In genomic region chr4:144674711-144675110, GRCh38 we compare ENCODE assay signal across 19 cellular contexts. TPM values are rescaled to one million over a fixed set of nuclear protein-coding genes. Genes with fewer than 3 reads are reported as not detected.
DNase-seq lines count a peak whose midpoint lies in the region; TF ChIP-seq lines count a peak whose summit lies in the region.
"Had no signal": no experiment of that assay in that cellular context is flagged by ENCODE, and none has a peak within 500 bp of the region (broad histone marks: within the 10 kb centered on the region; RNA-seq: fewer than 3 reads in every experiment).

No MANE protein-coding gene starts in this region.

- no CpG with 5 or more reads among the region's 1 CpG for WGBS in H9 (ENCODE audit: extremely low coverage, insufficient read length, low lambda C conversion rate)
- 74% methylated on average over 1 of the region's 1 CpG; no CpG with 5 or more reads in 1 of the 2 experiments for WGBS in endodermal cell (ENCODE audit: insufficient coverage in 1 of 2, insufficient read length in 1 of 2), 2 experiments

- H3K56ac ChIP-seq in H9 (ENCODE audit: insufficient read length, low read depth, low read length), result no peak overlapping the region

- no peak overlapping the region for H3K4ac ChIP-seq in H9 (ENCODE audit: low read depth, low read length)

- DNase-seq in H9, result no peak
- DNase-seq in endodermal cell, result no peak
- DNase-seq in iPS-NIHi11 (ENCODE audit: low spot score), result peak; percentile 18
- peak; percentile 36 for DNase-seq in renal cortical epithelial cell (ENCODE audit: low read depth)
- no peak for DNase-seq in DMS79 (lab: John Stamatoyannopoulos, UW)
- no peak for DNase-seq in NCI-H1092 (lab: John Stamatoyannopoulos, UW)
- no peak for DNase-seq in middle frontal gyrus (ENCODE audit: extremely low spot score, low spot score)
- DNase-seq in pons (ENCODE audit: low spot score), result no peak
- DNase-seq: ACHN; BE2C; C1 segment of cervical spinal cord; CD4-positive, CD25-positive, alpha-beta regulatory T cell; CD8-positive, alpha-beta memory T cell; COR-L47; DMS 273 treated with DMSO at 0.1 percent for 48 hours; DMS53; GDM1; IMR-90 had no signal

- H2BK5ac ChIP-seq in H9 (ENCODE audit: insufficient read length, low read length), result no peak overlapping the region

- no peak overlapping the region for H3K4me3 ChIP-seq in endodermal cell (ENCODE audit: low read length)
- H3K4me3 ChIP-seq: K562 had no signal

- no peak overlapping the region for H3K23ac ChIP-seq in H9 (ENCODE audit: insufficient read length, low read depth, low read length)

- no peak overlapping the region for H3K18ac ChIP-seq in H9 (ENCODE audit: insufficient read length, low read depth, low read length)

- no peak overlapping the region for H4K91ac ChIP-seq in H9 (ENCODE audit: insufficient read length, low read depth, low read length)

- H3K27me3 ChIP-seq in H9 (ENCODE audit: insufficient read depth, low read length) (no peaks in the 10 kb centered on the region), endodermal cell (ENCODE audit: control insufficient read depth, insufficient read depth, low read length, poor library complexity, severe bottlenecking) (no peaks in the 10 kb centered on the region)
- H3K27me3 ChIP-seq: BE2C had no signal

- no peaks in the 10 kb centered on the region for H3K79me1 ChIP-seq in H9 (ENCODE audit: insufficient read depth, low read depth, low read length, poor library complexity, severe bottlenecking)

- H3K4me3 Mint-ChIP-seq in H9, result no peak overlapping the region
- no peak overlapping the region for H3K4me3 Mint-ChIP-seq in endodermal cell
- H3K4me3 Mint-ChIP-seq: CD4-positive, CD25-positive, alpha-beta regulatory T cell; CD8-positive, alpha-beta memory T cell had no signal

- peaks cover 5 to 6% of the 10 kb centered on the region in 2 experiments; a peak in 3 of 4 replicates for H3K4me1 Mint-ChIP-seq in H9
- no peaks in the 10 kb centered on the region for H3K4me1 Mint-ChIP-seq in endodermal cell
- H3K4me1 Mint-ChIP-seq: CD4-positive, CD25-positive, alpha-beta regulatory T cell; CD8-positive, alpha-beta memory T cell had no signal

- H2AFZ ChIP-seq in H9 (ENCODE audit: low read length), result no peak overlapping the region

- H3K9me3 Mint-ChIP-seq in H9 (no peaks in the 10 kb centered on the region), endodermal cell (peaks cover 1% of the 10 kb centered on the region)

- no peak overlapping the region for H3K27ac ChIP-seq in H9 (ENCODE audit: insufficient read length, low read depth, low read length)
- H3K27ac ChIP-seq in endodermal cell (ENCODE audit: low read depth, low read length), result no peak overlapping the region

- H2BK20ac ChIP-seq in H9 (ENCODE audit: low read depth, low read length, poor library complexity, severe bottlenecking), result no peak overlapping the region

- H3K9ac ChIP-seq in H9 (ENCODE audit: extremely low read depth, insufficient read length, low read length) (no peak overlapping the region), endodermal cell (ENCODE audit: extremely low read depth, low read length, poor library complexity, severe bottlenecking) (no peak overlapping the region)

- no peak overlapping the region for H2BK15ac ChIP-seq in H9 (ENCODE audit: low read depth, low read length)

- H3K79me2 ChIP-seq in H9 (ENCODE audit: insufficient read depth, low read length), result no peaks in the 10 kb centered on the region

- no peak overlapping the region for H3K14ac ChIP-seq in H9 (ENCODE audit: insufficient read depth, low read length)

- H3T11ph ChIP-seq in H9 (ENCODE audit: low read length), result no peak overlapping the region

- H3K27me3 Mint-ChIP-seq in H9 (ENCODE audit: low read depth) (no peaks in the 10 kb centered on the region), endodermal cell (ENCODE audit: insufficient read depth) (peaks cover 1% of the 10 kb centered on the region)
- H3K27me3 Mint-ChIP-seq: CD4-positive, CD25-positive, alpha-beta regulatory T cell; CD8-positive, alpha-beta memory T cell had no signal

- H3K36me3 Mint-ChIP-seq in H9 (ENCODE audit: insufficient read depth in 1 of 3, low read depth in 3 of 3), result no peaks in the 10 kb centered on the region
- no peaks in the 10 kb centered on the region for H3K36me3 Mint-ChIP-seq in endodermal cell (ENCODE audit: low read depth)
- H3K36me3 Mint-ChIP-seq: CD4-positive, CD25-positive, alpha-beta regulatory T cell; CD8-positive, alpha-beta memory T cell had no signal

- no peaks in the 10 kb centered on the region for H3K9me3 ChIP-seq in H9 (ENCODE audit: control insufficient read depth, low read depth, low read length)
- no peaks in the 10 kb centered on the region for H3K9me3 ChIP-seq in endodermal cell (ENCODE audit: control insufficient read depth, low read length)
- H3K9me3 ChIP-seq: BE2C had no signal

- no peak overlapping the region for H4K5ac ChIP-seq in H9 (ENCODE audit: insufficient read length, low read depth, low read length)

- no peaks in the 10 kb centered on the region for H3K23me2 ChIP-seq in H9 (ENCODE audit: insufficient read length, low read depth, low read length, poor library complexity, severe bottlenecking)

- H3K4me1 ChIP-seq in H9 (ENCODE audit: insufficient read depth, low read length), result no peaks in the 10 kb centered on the region
- no peaks in the 10 kb centered on the region for H3K4me1 ChIP-seq in endodermal cell (ENCODE audit: control insufficient read depth, insufficient read depth, low read length)
- H3K4me1 ChIP-seq: BE2C had no signal

- TF ChIP-seq CTCF in H9 (conservative IDR thresholded peaks at IDR 0.05), result peak; percentile 28; the same call in 2 of the 3 replicates
- TF ChIP-seq CTCF in endodermal cell (conservative IDR thresholded peaks at IDR 0.05), result peak; percentile 44

- H3K27ac Mint-ChIP-seq in H9 (no peak overlapping the region), endodermal cell (no peak overlapping the region)
- H3K27ac Mint-ChIP-seq: CD4-positive, CD25-positive, alpha-beta regulatory T cell; CD8-positive, alpha-beta memory T cell had no signal

- no peak overlapping the region for H4K8ac ChIP-seq in H9 (replicated peaks; ENCODE audit: insufficient read length, low read depth, low read length)

- no peak overlapping the region for H2BK120ac ChIP-seq in H9 (ENCODE audit: low read depth, low read length, poor library complexity, severe bottlenecking)

- no peak overlapping the region for H2BK12ac ChIP-seq in H9 (ENCODE audit: insufficient read length, low read depth, low read length)

- no peaks in the 10 kb centered on the region for H4K20me1 ChIP-seq in H9 (ENCODE audit: control insufficient read depth, insufficient read depth, insufficient read length)

- no peak overlapping the region for H3K4me2 ChIP-seq in H9 (ENCODE audit: insufficient read depth, insufficient read length, low read length)

- H2AK5ac ChIP-seq in H9 (ENCODE audit: insufficient read length, low read length), result no peak overlapping the region

- H3K36me3 ChIP-seq in endodermal cell (ENCODE audit: control insufficient read depth, insufficient read depth, low read length), result no peaks in the 10 kb centered on the region
- H3K36me3 ChIP-seq: BE2C had no signal

RNA-seq across cellular contexts. Expression of gene HHIP, which starts 28.8 kb away (rescaled TPM):
- total RNA-seq in H9 (2021), result 2.7 and 3.8 TPM in 2 replicates
- total RNA-seq in endodermal cell, result 1 to 10 TPM; 1.8 to 3.4 TPM
- polyA plus RNA-seq in endodermal cell (2013, experiment 1 of 2), result 6.7 TPM
- 5.2 TPM for polyA plus RNA-seq in endodermal cell (2013, experiment 2 of 2)
- total RNA-seq in renal cortical epithelial cell, result 0.15 and 0.17 TPM in 2 replicates
- total RNA-seq: CD4-positive, CD25-positive, alpha-beta regulatory T cell; CD8-positive, alpha-beta memory T cell had no signal
- polyA plus RNA-seq: CD4-positive, CD25-positive, alpha-beta regulatory T cell; CD8-positive, alpha-beta memory T cell; K562 had no signal

Comparison
In these comparisons a context has a peak if more than half of its experiments do, and no peak if none do; other contexts are left out.
1. DNase-seq: peak in iPS-NIHi11 (single experiment) and renal cortical epithelial cell (single experiment); none in H9 (single experiment), endodermal cell (single experiment), DMS79 (single experiment), NCI-H1092 (single experiment), middle frontal gyrus (single experiment) and pons (single experiment).